ENCODE assay signal across 25 cellular contexts in genomic region chr4:88144866-88145300, GRCh38. TPM values are rescaled to one million over a fixed set of nuclear protein-coding genes. Genes with fewer than 3 reads are reported as not detected.
DNase-seq lines count a peak whose midpoint lies in the region; FAIRE-seq and TF ChIP-seq lines count a peak whose summit lies in the region.
"Had no signal": no experiment of that assay in that cellular context is flagged by ENCODE, and none has a peak within 500 bp of the region (broad histone marks: within the 10 kb centered on the region; RNA-seq: fewer than 3 reads in every experiment).

No MANE protein-coding gene starts in this region.

- H3K27me3 ChIP-seq in mesendoderm (ENCODE audit: insufficient read depth, low read length, poor library complexity) = no peaks in the 10 kb centered on the region
- H3K27me3 ChIP-seq: body of pancreas, gastrocnemius medialis, sigmoid colon, transverse colon had no signal

- H3K18ac ChIP-seq in mesendoderm (ENCODE audit: low read length) = no peak overlapping the region

- intact Hi-C loops in posterior cingulate gyrus (cut with DNase I) = no loop called here

- H3K79me2 ChIP-seq in mesendoderm (ENCODE audit: control insufficient read depth, insufficient read depth, low read length) = peaks cover 2% of the 10 kb centered on the region

- TF ChIP-seq CTCF in LNCaP clone FGC (IDR thresholded peaks at IDR 0.05; ENCODE audit: control insufficient read depth, extremely low read depth, insufficient read depth) = no peak

- H3K4me1 ChIP-seq in mesendoderm (ENCODE audit: control insufficient read depth, low read depth, low read length) = peaks cover 10% of the 10 kb centered on the region
- H3K4me1 ChIP-seq: body of pancreas, gastrocnemius medialis, psoas muscle, sigmoid colon had no signal

- H4K5ac ChIP-seq in mesendoderm (ENCODE audit: low read length) = no peak overlapping the region

- H3K79me1 ChIP-seq in mesendoderm (ENCODE audit: low read length) = no peaks in the 10 kb centered on the region

- H3K4me2 ChIP-seq in mesendoderm (ENCODE audit: low read length) = no peak overlapping the region
- H3K4me2 ChIP-seq: GM23338 had no signal

- no peak overlapping the region for H3K4me3 ChIP-seq in LNCaP clone FGC (ENCODE audit: low read depth, low read length)
- H3K4me3 ChIP-seq in mesendoderm (ENCODE audit: low read length) = no peak overlapping the region
- H3K4me3 ChIP-seq: body of pancreas, gastrocnemius medialis, GM23338, lung, psoas muscle, sigmoid colon, transverse colon had no signal

- peak overlapping the region; percentile 24 for H3K27ac ChIP-seq in mesendoderm (ENCODE audit: low read depth, low read length)
- H3K27ac ChIP-seq: body of pancreas, gastrocnemius medialis, psoas muscle, sigmoid colon, transverse colon had no signal

- no peak overlapping the region for H2BK15ac ChIP-seq in mesendoderm (replicated peaks; ENCODE audit: low read depth)

- no peak overlapping the region for H2BK5ac ChIP-seq in mesendoderm (ENCODE audit: low read length)

- H3K56ac ChIP-seq in mesendoderm (ENCODE audit: low read length) = no peak overlapping the region

- DNase-seq in ELF-1 (ENCODE audit: low read depth, low spot score) = peak; percentile 50
- DNase-seq in LNCaP clone FGC (ENCODE audit: low read depth) = peak; percentile 30
- DNase-seq in mesendoderm = peak; percentile 52
- DNase-seq in NOMO-1 (lab: John Stamatoyannopoulos, UW; ENCODE audit: unreplicated experiment in 2 of 2) = no peak
- DNase-seq in DMS153 (lab: John Stamatoyannopoulos, UW) = no peak
- no peak for DNase-seq in posterior cingulate gyrus
- no peak for DNase-seq in NK-92 (lab: John Stamatoyannopoulos, UW; ENCODE audit: unreplicated experiment)
- DNase-seq: activated CD4-positive, alpha-beta memory T cell treated with anti-CD3 and anti-CD28 coated beads for 36 hours; activated CD4-positive, CD25-positive, alpha-beta regulatory T cell treated with anti-CD3 and anti-CD28 coated beads, Interleukin-2, amount 50 U/mL, for 72 hours; activated CD8-positive, alpha-beta memory T cell treated with anti-CD3 and anti-CD28 coated beads, Interleukin-2, amount 50 U/mL, for 4 hours; activated naive CD4-positive, alpha-beta T cell treated with anti-CD3 and anti-CD28 coated beads, Interleukin-2, amount 50 U/mL, for 16 hours; body of pancreas; cerebellar nuclear complex; gastrocnemius medialis; GDM1; MV-4-11; occipital lobe; psoas muscle; Right ventricle myocardium superior; sigmoid colon; T-helper 2 cell; transverse colon had no signal

- H4K8ac ChIP-seq in mesendoderm (ENCODE audit: low read depth, low read length) = no peak overlapping the region

- peak; percentile 31 for FAIRE-seq in colon (lab: Jason Lieb, UNC)

- H3K36me3 ChIP-seq in mesendoderm (ENCODE audit: control insufficient read depth, insufficient read depth, low read length) = no peaks in the 10 kb centered on the region
- H3K36me3 ChIP-seq: gastrocnemius medialis, sigmoid colon, transverse colon had no signal

- WGBS in mesendoderm (ENCODE audit: extremely low coverage, insufficient coverage, low lambda C conversion rate) = 0% methylated on average over 1 of the region's 3 CpGs

- H3K4ac ChIP-seq in mesendoderm (ENCODE audit: low read depth, low read length) = no peak overlapping the region

- no peak overlapping the region for H3K23ac ChIP-seq in mesendoderm (ENCODE audit: low read length)

- H2BK120ac ChIP-seq in mesendoderm (ENCODE audit: low read depth, low read length) = peak overlapping the region; percentile 45

- H3K9ac ChIP-seq in mesendoderm (ENCODE audit: low read length) = no peak overlapping the region

- H2AK5ac ChIP-seq in mesendoderm (ENCODE audit: low read length) = no peak overlapping the region

RNA-seq across cellular contexts. Expression of gene ABCG2, which starts 13.6 kb away (rescaled TPM):
- polyA plus RNA-seq in mesendoderm (2013, experiment 1 of 2) = 19.2 TPM
- polyA plus RNA-seq in mesendoderm (2013, experiment 2 of 2) = 19.5 TPM

Comparison
In these comparisons a context has a peak if more than half of its experiments do, and no peak if none do; other contexts are left out.
1. DNase-seq: peak in ELF-1 (single experiment), LNCaP clone FGC (single experiment) and mesendoderm (single experiment); none in NOMO-1 (0 of 2), DMS153 (single experiment), posterior cingulate gyrus (0 of 10) and NK-92 (single experiment).